Comparison of ENCODE assay signal across 19 cellular contexts in the genomic region with DNA sequence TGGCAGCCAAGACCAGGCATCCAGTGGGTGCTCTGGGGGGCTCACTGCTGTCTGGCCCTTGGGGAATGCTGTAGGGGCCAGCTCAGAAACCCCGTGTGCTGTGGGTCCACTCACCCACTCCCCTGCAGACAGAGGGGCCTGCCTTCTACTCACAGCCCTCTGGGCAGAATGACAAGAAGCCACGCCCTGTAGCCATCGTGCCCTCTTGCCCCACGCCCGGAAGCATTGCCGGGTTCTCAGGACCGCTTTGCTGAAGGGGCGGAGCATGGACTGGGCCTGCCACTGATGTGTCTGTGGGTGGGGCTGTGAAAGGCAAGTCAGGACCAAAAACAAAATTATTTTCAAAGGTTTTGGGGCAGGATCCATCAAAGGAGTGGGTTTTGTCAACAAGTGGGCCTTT. TPM values are rescaled to one million over a fixed set of nuclear protein-coding genes. Genes with fewer than 3 reads are reported as not detected.
DNase-seq lines count a peak whose midpoint lies in the region; ATAC-seq, FAIRE-seq and TF ChIP-seq lines count a peak whose summit lies in the region.
"Had no signal": no experiment of that assay in that cellular context is flagged by ENCODE, and none has a peak within 500 bp of the region (broad histone marks: within the 10 kb centered on the region; RNA-seq: fewer than 3 reads in every experiment).

No MANE protein-coding gene starts in this region.

- no peaks in the 10 kb centered on the region for H3K9me3 ChIP-seq in heart left ventricle
- no peaks in the 10 kb centered on the region for H3K9me3 ChIP-seq in left ventricle myocardium inferior (replicated peaks)
- no peaks in the 10 kb centered on the region for H3K9me3 ChIP-seq in aorta (ENCODE audit: control insufficient read depth, low read length)
- H3K9me3 ChIP-seq in OCI-LY7 (ENCODE audit: low read length), result no peaks in the 10 kb centered on the region
- H3K9me3 ChIP-seq: gastrocnemius medialis had no signal

- intact Hi-C loops in heart left ventricle (cut with DNase I), result no loop called here
- intact Hi-C loops in left ventricle myocardium inferior (cut with micrococcal nuclease), result no loop called here
- intact Hi-C loops in aorta (cut with DNase I), result no loop called here
- intact Hi-C loops in OCI-LY7 (cut with micrococcal nuclease; ENCODE audit: unreplicated experiment), result no loop called here

- no peak overlapping the region for H3K4me3 ChIP-seq in heart left ventricle
- H3K4me3 ChIP-seq in left ventricle myocardium inferior, result no peak overlapping the region
- H3K4me3 ChIP-seq in aorta (ENCODE audit: low read length in 2 of 2), result no peak overlapping the region
- no peak overlapping the region for H3K4me3 ChIP-seq in OCI-LY7 (ENCODE audit: low read depth, low read length, poor library complexity, severe bottlenecking)
- H3K4me3 ChIP-seq: cardiac muscle cell, gastrocnemius medialis had no signal

- no peaks in the 10 kb centered on the region for H4K20me1 ChIP-seq in OCI-LY7 (ENCODE audit: insufficient read depth, low read length)

- no peak overlapping the region for H3K27ac ChIP-seq in heart left ventricle
- no peak overlapping the region for H3K27ac ChIP-seq in left ventricle myocardium inferior (replicated peaks)
- H3K27ac ChIP-seq in aorta (ENCODE audit: low read depth in 1 of 2, low read length in 2 of 2), result no peak overlapping the region
- H3K27ac ChIP-seq in OCI-LY7 (ENCODE audit: low read depth, low read length, poor library complexity, severe bottlenecking), result no peak overlapping the region
- H3K27ac ChIP-seq: cardiac muscle cell, gastrocnemius medialis had no signal

- in situ Hi-C loops in ACHN (cut with HindIII; ENCODE audit: low pct_ligation_motif_present, low pct_unique_long_range_greater_than_20kb, low sequenced_read_pairs), result no loop called here

- H3K4me3 Mint-ChIP-seq in chondrocyte (ENCODE audit: unreplicated experiment), result no peak overlapping the region
- H3K4me3 Mint-ChIP-seq: activated naive CD8-positive, alpha-beta T cell; T-helper 1 cell treated with Interleukin-12 subunit alpha and Interleukin-12 subunit beta and Interleukin-4 antibody, amounts not matched to agents 30 μg/mL and 1 μg/mL, for 36 hours had no signal

- no peak for TF ChIP-seq CTCF in heart left ventricle (IDR thresholded peaks at IDR 0.05)
- TF ChIP-seq CTCF in left ventricle myocardium inferior (IDR thresholded peaks at IDR 0.05; ENCODE audit: borderline replicate concordance), result no peak
- no peak for TF ChIP-seq CTCF in chondrocyte (IDR thresholded peaks at IDR 0.05)
- no peak for TF ChIP-seq CTCF in OCI-LY7 (conservative IDR thresholded peaks at IDR 0.05; ENCODE audit: low read length)
- TF ChIP-seq CTCF in D721Med (IDR thresholded peaks at IDR 0.05; ENCODE audit: insufficient read depth, missing control alignments), result no peak

- no peaks in the 10 kb centered on the region for H3K9me2 ChIP-seq in OCI-LY7 (ENCODE audit: insufficient read depth, low read length)

- no peak for TF ChIP-seq POLR2A in heart left ventricle (IDR thresholded peaks at IDR 0.05)

- ATAC-seq in heart left ventricle (no peak), aorta (ENCODE audit: low FRiP score) (no peak)
- ATAC-seq: gastrocnemius medialis, Panc1 had no signal

- H3K27me3 ChIP-seq in heart left ventricle, result no peaks in the 10 kb centered on the region
- peaks cover 13% of the 10 kb centered on the region for H3K27me3 ChIP-seq in left ventricle myocardium inferior (ENCODE audit: low read depth)
- H3K27me3 ChIP-seq in aorta (ENCODE audit: control insufficient read depth in 1 of 2, insufficient read depth in 2 of 2, low read length in 1 of 2), result no peaks in the 10 kb centered on the region
- H3K27me3 ChIP-seq: cardiac muscle cell, gastrocnemius medialis had no signal

- H3K27me3 Mint-ChIP-seq in chondrocyte (ENCODE audit: low read depth), result no peaks in the 10 kb centered on the region
- H3K27me3 Mint-ChIP-seq: activated naive CD8-positive, alpha-beta T cell had no signal

- CTCF ChIA-PET in OCI-LY7 (lab: Charles Lee; ENCODE audit: unreplicated experiment), result no interaction called here

- no peaks in the 10 kb centered on the region for H3K9me3 Mint-ChIP-seq in chondrocyte (ENCODE audit: low read depth)
- H3K9me3 Mint-ChIP-seq: T-helper 1 cell treated with Interleukin-12 subunit alpha and Interleukin-12 subunit beta and Interleukin-4 antibody, amounts not matched to agents 30 μg/mL and 1 μg/mL, for 36 hours had no signal

- no peak for FAIRE-seq in D721Med (lab: Jason Lieb, UNC)

- H3K36me3 Mint-ChIP-seq in chondrocyte (ENCODE audit: low read depth), result no peaks in the 10 kb centered on the region
- H3K36me3 Mint-ChIP-seq: activated naive CD8-positive, alpha-beta T cell had no signal

- 68 to 86% (median 80%) methylated on average over 7 to 8 of the region's 8 CpGs for WGBS in heart left ventricle, 4 donors
- 85 to 94% methylated on average over 8 of the region's 8 CpGs for WGBS in aorta, 2 donors

- H3K4me1 ChIP-seq in heart left ventricle (peaks cover 0 to 58% (median 15%) of the 10 kb centered on the region in 12 donors), left ventricle myocardium inferior (peaks cover 47% of the 10 kb centered on the region), aorta (ENCODE audit: control insufficient read depth in 1 of 2, insufficient read depth in 2 of 2, low read length in 2 of 2) (no peaks in the 10 kb centered on the region), OCI-LY7 (ENCODE audit: insufficient read depth, low read length, poor library complexity, severe bottlenecking) (no peaks in the 10 kb centered on the region)

- no peak overlapping the region for H3K27ac Mint-ChIP-seq in chondrocyte (ENCODE audit: unreplicated experiment)
- H3K27ac Mint-ChIP-seq: activated naive CD8-positive, alpha-beta T cell; progenitor cell of endocrine pancreas; T-helper 1 cell treated with Interleukin-12 subunit alpha and Interleukin-12 subunit beta and Interleukin-4 antibody, amounts not matched to agents 30 μg/mL and 1 μg/mL, for 36 hours had no signal

- peak in 3 of 5 donors; percentile 32 to 60 (median 33) for DNase-seq in heart left ventricle
- no peak for DNase-seq in left ventricle myocardium inferior
- peak; percentile 64 for DNase-seq in chondrocyte (ENCODE audit: low spot score)
- DNase-seq in mesenteric fat pad (ENCODE audit: low spot score), result peak; percentile 88
- DNase-seq in aorta, result peak; percentile 58 to 81
- DNase-seq in OCI-LY7 (ENCODE audit: low spot score), result no peak
- no peak for DNase-seq in D721Med (ENCODE audit: insufficient read length, low spot score)
- no peak for DNase-seq in ACHN
- DNase-seq: activated CD4-positive, alpha-beta T cell treated with anti-CD3 and anti-CD28 coated beads for 4 hours; activated T-cell treated with anti-CD3 and anti-CD28 coated beads for 4 hours; AML-193; NCI-H1930; NCI-H69 had no signal

- H3K36me3 ChIP-seq in heart left ventricle (no peaks in the 10 kb centered on the region), left ventricle myocardium inferior (no peaks in the 10 kb centered on the region), aorta (ENCODE audit: control insufficient read depth in 1 of 2, insufficient read depth in 2 of 2, low read length in 1 of 2) (no peaks in the 10 kb centered on the region), OCI-LY7 (ENCODE audit: insufficient read depth, low read length) (no peaks in the 10 kb centered on the region)
- H3K36me3 ChIP-seq: cardiac muscle cell, gastrocnemius medialis had no signal

- POLR2A ChIA-PET in OCI-LY7 (lab: Charles Lee), result no interaction called here

- no peak overlapping the region for H3K4me2 ChIP-seq in OCI-LY7 (ENCODE audit: low read length)

- H3K4me1 Mint-ChIP-seq in chondrocyte (ENCODE audit: low read depth), result peaks cover 94% of the 10 kb centered on the region

- H2AFZ ChIP-seq in OCI-LY7 (ENCODE audit: low read length), result no peak overlapping the region

- no peaks in the 10 kb centered on the region for H3K79me2 ChIP-seq in OCI-LY7 (ENCODE audit: insufficient read depth, low read depth, low read length)

- no TSS peak for BruUV-seq in OCI-LY7 (replicated peaks; lab: Mats Ljungman, UMichigan)

RNA-seq across cellular contexts. Expression of a gene that starts 27.8 kb away (rescaled TPM):
- 1 to 10 TPM in 5 of 9 donors, under 1 TPM in 4; 0.67 to 4.1 (median 1.0) TPM for total RNA-seq in heart left ventricle
- 1 to 10 TPM in 1 of 2 donors, under 1 TPM in 1; 0.30 to 1.4 TPM for polyA plus RNA-seq in heart left ventricle
- 2.4 TPM for total RNA-seq in left ventricle myocardium inferior
- total RNA-seq in chondrocyte, result 31.1 to 37.0 TPM (median 36.0 TPM) in 3 replicates
- 4.1 TPM for total RNA-seq in mesenteric fat pad
- total RNA-seq in aorta, result 10 to 100 TPM in 1 of 2 donors, 1 to 10 TPM in 1; 9.0 to 18.5 TPM
- 1 to 10 TPM in 1 of 2 donors, under 1 TPM in 1; 0.88 to 1.9 TPM for polyA plus RNA-seq in aorta
- not detected in 2 replicates for total RNA-seq in OCI-LY7 (2014; rRNA removed; shearing (Covaris generic))
- not detected in 2 replicates for total RNA-seq in OCI-LY7 (2022)

Comparison
In these comparisons a context has a peak if more than half of its experiments do, and no peak if none do; other contexts are left out.
1. DNase-seq: peak in heart left ventricle (3 of 5), chondrocyte (single experiment), mesenteric fat pad (single experiment) and aorta (2 of 2); none in left ventricle myocardium inferior (single experiment), OCI-LY7 (single experiment), D721Med (single experiment) and ACHN (single experiment).